In the genomic region with DNA sequence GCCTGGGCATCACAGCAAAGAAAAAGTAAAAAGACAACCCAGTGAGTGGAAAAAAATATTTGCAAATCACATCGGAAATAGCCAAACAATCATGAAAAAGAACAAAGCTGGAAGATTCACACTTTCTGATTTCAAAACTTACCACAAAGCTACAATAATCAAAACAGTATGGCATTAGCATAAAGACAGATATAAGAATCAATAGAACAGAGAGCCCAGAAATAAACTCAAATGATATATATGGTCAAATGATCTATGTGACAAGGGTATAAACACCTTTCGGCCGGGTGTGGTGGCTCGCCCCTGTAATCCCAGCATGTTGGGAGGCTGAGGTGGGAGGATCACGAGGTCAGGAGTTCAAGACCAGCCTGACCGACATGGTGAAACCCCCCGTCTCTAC, we compare ENCODE assay signal across 8 cellular contexts.
"Had no signal": no experiment of that assay in that cellular context is flagged by ENCODE, and none has a peak within 500 bp of the region (broad histone marks: within the 10 kb centered on the region; RNA-seq: fewer than 3 reads in every experiment).

No MANE protein-coding gene starts in this region.

- FAIRE-seq: G401.6, GM12878, GM12891, GM12892, GM18507, GM19239 had no signal

- H3K4me3 ChIP-seq: GM12878 had no signal

- DNase-seq: GDM1, GF-D8 had no signal

- ATAC-seq: GM12878 had no signal
